ENCODE assay signal across 8 cellular contexts in genomic region chr1:20733361-20733975, GRCh38. TPM values are rescaled to one million over a fixed set of nuclear protein-coding genes. Genes with fewer than 3 reads are reported as not detected.
DNase-seq lines count a peak whose midpoint lies in the region; ATAC-seq and TF ChIP-seq lines count a peak whose summit lies in the region.

No MANE protein-coding gene starts in this region.

- peak overlapping the region; percentile 18 for H2AFZ ChIP-seq in hepatocyte

- DNase-seq in NCI-H2171 treated with DMSO at 0.1 percent for 48 hours (lab: John Stamatoyannopoulos, UW) (peak; percentile 57), NCI-H2171 (lab: John Stamatoyannopoulos, UW) (no peak), WERI-Rb-1 (no peak), hepatocyte (ENCODE audit: low spot score) (no peak), stomach (no peak), endothelial cell (ENCODE audit: low spot score) (no peak)
- DNase-seq in central memory CD4-positive, alpha-beta T cell, result no peak

- no peaks in the 10 kb centered on the region for H3K79me2 ChIP-seq in hepatocyte

- H3K27ac ChIP-seq in WERI-Rb-1 (no peak overlapping the region), hepatocyte (peak overlapping the region; percentile 86), stomach (peak overlapping the region in 4 of 5 donors; percentile 59 to 74 (median 66))

- intact Hi-C loops in stomach (cut with DNase I; ENCODE audit: low total_unique reads), result no loop called here

- no peaks in the 10 kb centered on the region for H3K9me3 Mint-ChIP-seq in endothelial cell (ENCODE audit: unreplicated experiment)

- TF ChIP-seq CTCF in WERI-Rb-1 (IDR thresholded peaks at IDR 0.05; ENCODE audit: low read depth, low read length) (no peak), hepatocyte (IDR thresholded peaks at IDR 0.05; ENCODE audit: poor library complexity) (no peak), stomach (IDR thresholded peaks at IDR 0.05) (no peak), endothelial cell (IDR thresholded peaks at IDR 0.05; ENCODE audit: unreplicated experiment) (no peak)

- no peak for ATAC-seq in HG03439 (IDR thresholded peaks at IDR 0.05; ENCODE audit: unreplicated experiment)

- peaks cover 16% of the 10 kb centered on the region for H3K4me1 ChIP-seq in hepatocyte (ENCODE audit: insufficient read depth)
- H3K4me1 ChIP-seq in stomach, result peaks cover 26 to 42% (median 28%) of the 10 kb centered on the region in 4 donors

- peak overlapping the region; percentile 98 for H3K4me2 ChIP-seq in hepatocyte

- 33% methylated on average over 7 of the region's 7 CpGs for whole genome bisulfite sequencing in hepatocyte (ENCODE audit: low lambda C conversion rate, missing lambda C conversion rate)
- 10 to 22% (median 16%) methylated on average over 7 of the region's 7 CpGs for WGBS in stomach, 5 donors

- H3K36me3 Mint-ChIP-seq in endothelial cell (ENCODE audit: low read depth, unreplicated experiment), result peaks cover 4% of the 10 kb centered on the region

- H3K4me3 ChIP-seq in WERI-Rb-1 (ENCODE audit: low read depth, low read length), result peak overlapping the region; percentile 44
- H3K4me3 ChIP-seq in hepatocyte, result no peak overlapping the region
- peak overlapping the region; percentile 58 to 65 (median 60) for H3K4me3 ChIP-seq in stomach

- H3K9me3 ChIP-seq in WERI-Rb-1 (ENCODE audit: severe bottlenecking) (no peaks in the 10 kb centered on the region), hepatocyte (ENCODE audit: low read depth) (no peaks in the 10 kb centered on the region), stomach (no peaks in the 10 kb centered on the region)

- H3K27me3 Mint-ChIP-seq in endothelial cell (ENCODE audit: unreplicated experiment), result peaks cover 17% of the 10 kb centered on the region

- TF ChIP-seq POLR2A in stomach (IDR thresholded peaks at IDR 0.05), result no peak

- TF ChIP-seq EP300 in stomach (IDR thresholded peaks at IDR 0.05), result no peak

- H3K36me3 ChIP-seq in WERI-Rb-1 (peaks cover 15% of the 10 kb centered on the region), hepatocyte (replicated peaks; ENCODE audit: insufficient read depth, low read depth) (no peaks in the 10 kb centered on the region), stomach (peaks cover 0 to 21% (median 14%) of the 10 kb centered on the region in 4 donors)

- peaks cover 3% of the 10 kb centered on the region for H3K27me3 ChIP-seq in WERI-Rb-1 (ENCODE audit: insufficient read depth, low read depth, severe bottlenecking)
- peaks cover 30% of the 10 kb centered on the region for H3K27me3 ChIP-seq in hepatocyte
- peaks cover 0 to 44% (median 42%) of the 10 kb centered on the region in 3 donors for H3K27me3 ChIP-seq in stomach

- H3K4me3 Mint-ChIP-seq in endothelial cell (ENCODE audit: unreplicated experiment), result no peak overlapping the region

- no peak overlapping the region for H3K27ac Mint-ChIP-seq in endothelial cell (ENCODE audit: unreplicated experiment)

- H3K9me2 ChIP-seq in hepatocyte (replicated peaks; ENCODE audit: insufficient read depth), result no peaks in the 10 kb centered on the region

- peaks cover 2% of the 10 kb centered on the region for H3K4me1 Mint-ChIP-seq in endothelial cell (ENCODE audit: unreplicated experiment)

- no peaks in the 10 kb centered on the region for H4K20me1 ChIP-seq in hepatocyte (ENCODE audit: insufficient read depth, poor library complexity, severe bottlenecking)

RNA-seq across cellular contexts. Expression of gene SH2D5, which starts 1.0 kb away (rescaled TPM):
- total RNA-seq in hepatocyte (0.36 and 0.53 TPM in 2 replicates), stomach (1 to 10 TPM in 1 of 5 donors, under 1 TPM in 1, not detected in 3; 0.29 to 7.0 TPM), endothelial cell (ENCODE audit: unreplicated experiment) (0.26 TPM)
- polyA plus RNA-seq in hepatocyte (0.71 and 1.1 TPM in 2 replicates), stomach (under 1 TPM in 2 of 3 donors, not detected in 1; 0.18 to 0.44 TPM)

RNA-seq across cellular contexts. Expression of gene KIF17, which starts 15.7 kb away (rescaled TPM):
- total RNA-seq in hepatocyte (0.23 and 0.36 TPM in 2 replicates), stomach (1 to 10 TPM in 2 of 5 donors, not detected in 3; 1.3 to 1.5 TPM), endothelial cell (ENCODE audit: unreplicated experiment) (1.8 TPM)
- polyA plus RNA-seq in hepatocyte (0.05 and 0.28 TPM in 2 replicates), stomach (1 to 10 TPM in 1 of 3 donors, under 1 TPM in 2; 0.56 to 1.4 (median 0.78) TPM)

RNA-seq across cellular contexts. Expression of gene HP1BP3, which starts 53.6 kb away (rescaled TPM):
- total RNA-seq in hepatocyte (149 and 171 TPM in 2 replicates), stomach (100 to 1,000 TPM; 209 to 649 (median 290) TPM), endothelial cell (ENCODE audit: unreplicated experiment) (164 TPM)
- polyA plus RNA-seq in hepatocyte (115 and 118 TPM in 2 replicates), stomach (10 to 100 TPM; 55.2 to 78.8 (median 76.6) TPM)
